1 cellular context compared by ENCODE assay signal in genomic region chr5:17343675-17344074, GRCh38.
TF ChIP-seq lines count a peak whose summit lies in the region.

No MANE protein-coding gene starts in this region.

TF ChIP-seq in HEK293, 187 proteins besides CTCF, POLR2A, EP300 and RAD21 (continued from another document and continues in another):
- TF ChIP-seq REST (tag by site-specific recombination; IDR thresholded peaks at IDR 0.05) (no peak), ZNF146 (tag by site-specific recombination; IDR thresholded peaks at IDR 0.05) (no peak), ZNF239 (tag by site-specific recombination; IDR thresholded peaks at IDR 0.05) (no peak), ZNF155 (tag by site-specific recombination; IDR thresholded peaks at IDR 0.05) (no peak), ZNF169 (tag by site-specific recombination; IDR thresholded peaks at IDR 0.05) (no peak), ZBTB11 (tag by site-specific recombination; conservative IDR thresholded peaks at IDR 0.05; ENCODE audit: low read depth) (no peak), KLF7 (tag by site-specific recombination; IDR thresholded peaks at IDR 0.05; ENCODE audit: borderline replicate concordance) (no peak), ZNF10 (tag by site-specific recombination; IDR thresholded peaks at IDR 0.05) (no peak), ZNF16 (tag by site-specific recombination; IDR thresholded peaks at IDR 0.05; ENCODE audit: low read depth) (no peak), KLF1 (tag by site-specific recombination; IDR thresholded peaks at IDR 0.05) (no peak), ZNF837 (tag by site-specific recombination; IDR thresholded peaks at IDR 0.05) (no peak), REPIN1 (tag by site-specific recombination; IDR thresholded peaks at IDR 0.05; ENCODE audit: low read depth) (no peak), ZNF140 (tag by site-specific recombination; IDR thresholded peaks at IDR 0.05) (no peak), ZNF350 (tag by site-specific recombination; IDR thresholded peaks at IDR 0.05) (no peak), ZFP37 (tag by site-specific recombination; IDR thresholded peaks at IDR 0.05) (no peak), ZNF610 (tag by site-specific recombination; IDR thresholded peaks at IDR 0.05; ENCODE audit: borderline replicate concordance) (no peak), ZNF121 (tag by site-specific recombination; IDR thresholded peaks at IDR 0.05) (no peak), KLF16 (tag by site-specific recombination; IDR thresholded peaks at IDR 0.05) (no peak), SETDB1 (IDR thresholded peaks at IDR 0.05; ENCODE audit: insufficient read length, low read length) (no peak), ZNF645 (tag by site-specific recombination; IDR thresholded peaks at IDR 0.05) (no peak), ZFP41 (tag by site-specific recombination; IDR thresholded peaks at IDR 0.05; ENCODE audit: borderline replicate concordance) (no peak), ZNF776 (tag by site-specific recombination; IDR thresholded peaks at IDR 0.05; ENCODE audit: borderline replicate concordance) (no peak), ZNF354C (tag by site-specific recombination; IDR thresholded peaks at IDR 0.05; ENCODE audit: borderline replicate concordance, low read depth) (0 out of 2 replicates have a peak, but pooled peaks have one; percentile 8), ZNF426 (tag by site-specific recombination; IDR thresholded peaks at IDR 0.05) (no peak), AEBP2 (tag by site-specific recombination; IDR thresholded peaks at IDR 0.05; ENCODE audit: borderline replicate concordance) (no peak), PRDM10 (tag by site-specific recombination; IDR thresholded peaks at IDR 0.05) (peak; percentile 57; the same call in 1 of the 2 replicates), PRDM2 (tag by site-specific recombination; IDR thresholded peaks at IDR 0.05; ENCODE audit: borderline replicate concordance) (no peak), MYNN (tag by site-specific recombination; IDR thresholded peaks at IDR 0.05; ENCODE audit: borderline replicate concordance) (no peak), ZNF24 (tag by site-specific recombination; IDR thresholded peaks at IDR 0.05) (0 out of 2 replicates have a peak, but pooled peaks have one; percentile 24), ZNF626 (tag by site-specific recombination; IDR thresholded peaks at IDR 0.05) (no peak), ZNF677 (tag by site-specific recombination; IDR thresholded peaks at IDR 0.05) (no peak), ZNF280D (tag by site-specific recombination; IDR thresholded peaks at IDR 0.05) (no peak), ZNF670 (tag by site-specific recombination; IDR thresholded peaks at IDR 0.05; ENCODE audit: low read depth) (no peak), ZNF558 (tag by site-specific recombination; IDR thresholded peaks at IDR 0.05) (peak; percentile 25; the same call in 1 of the 2 replicates), ZNF404 (tag by site-specific recombination; IDR thresholded peaks at IDR 0.05) (no peak)
